Comparison of ENCODE assay signal across 9 cellular contexts in genomic region chr2:233990261-233990798, GRCh38.
DNase-seq lines count a peak whose midpoint lies in the region; ATAC-seq and TF ChIP-seq lines count a peak whose summit lies in the region.
"Had no signal": no experiment of that assay in that cellular context is flagged by ENCODE, and none has a peak within 500 bp of the region (broad histone marks: within the 10 kb centered on the region; RNA-seq: fewer than 3 reads in every experiment).

No MANE protein-coding gene starts in this region.

- H3K4me3 ChIP-seq in mammary epithelial cell (replicated peaks in 1 of 3; ENCODE audit: insufficient read depth in 1 of 3, low read depth in 2 of 3, low read length in 3 of 3) (no peak overlapping the region), breast epithelium (no peak overlapping the region), transverse colon (no peak overlapping the region), MG63 (no peak overlapping the region)

- no peak overlapping the region for H3K9ac ChIP-seq in mammary epithelial cell (ENCODE audit: insufficient read depth, low read length)

- CTCF ChIA-PET in mammary epithelial cell (lab: Charles Lee; ENCODE audit: low non-redundant PET), result no interaction called here

- H3K79me2 ChIP-seq in mammary epithelial cell (ENCODE audit: insufficient read depth, low read length), result no peaks in the 10 kb centered on the region

- H3K27ac ChIP-seq in mammary epithelial cell (ENCODE audit: insufficient read depth, low read depth, low read length) (no peak overlapping the region), breast epithelium (peak overlapping the region in 1 of 2 donors; percentile 12), transverse colon (no peak overlapping the region)

- TF ChIP-seq POLR2A in breast epithelium (IDR thresholded peaks at IDR 0.05), result no peak
- no peak for TF ChIP-seq POLR2A in transverse colon (IDR thresholded peaks at IDR 0.05)

- in situ Hi-C loops in mammary epithelial cell (cut with MboI; ENCODE audit: low sequenced_read_pairs in 2 of 2), result loop anchor here in 1 of 2 donors (25.0 kb wide), 1 partner anchor 1122 kb away; no protein-coding TSS in a partner anchor
- in situ Hi-C loops in transverse colon (cut with MboI; ENCODE audit: low pct_ligation_motif_present in 1 of 4, low pct_unique_long_range_greater_than_20kb in 1 of 4, low sequenced_read_pairs in 3 of 4), result loop anchor here in 3 of 4 donors (25.0 kb wide), 4 partner anchors 297 to 547 kb away; partner anchors contain the start of gene ARL4C (in 1 of the 3)

- no peaks in the 10 kb centered on the region for H4K20me1 ChIP-seq in mammary epithelial cell (ENCODE audit: insufficient read depth, low read length)

- DNase-seq in mammary epithelial cell, result peak; percentile 73
- no peak for DNase-seq in breast epithelium (ENCODE audit: low spot score in 2 of 2)
- peak; percentile 68 for DNase-seq in T-helper 22 cell (ENCODE audit: low read depth)
- DNase-seq in transverse colon, result peak; percentile 59
- no peak for DNase-seq in MG63
- DNase-seq in NCI-H2029 (lab: John Stamatoyannopoulos, UW), result no peak
- DNase-seq: NCI-H446 had no signal

- TF ChIP-seq EP300 in transverse colon (IDR thresholded peaks at IDR 0.05; ENCODE audit: low read depth), result no peak

- H3K27me3 ChIP-seq in mammary epithelial cell (ENCODE audit: insufficient read depth, low read length) (no peaks in the 10 kb centered on the region), breast epithelium (no peaks in the 10 kb centered on the region), transverse colon (peaks cover 5% of the 10 kb centered on the region), MG63 (no peaks in the 10 kb centered on the region; the same call in 1 of the 2 replicates)

- BruUV-seq in mammary epithelial cell (replicated peaks; lab: Mats Ljungman, UMichigan), result no TSS peak

- H2AFZ ChIP-seq in mammary epithelial cell (ENCODE audit: low read depth, low read length), result no peak overlapping the region

- intact Hi-C loops in mammary epithelial cell (cut with micrococcal nuclease) (no loop called here), breast epithelium (cut with DNase I; ENCODE audit: low total_unique reads) (no loop called here), transverse colon (cut with DNase I; ENCODE audit: low total_unique reads) (no loop called here)

- ATAC-seq in esophagus mucosa, result peak; percentile 46
- no peak for ATAC-seq in HG03457 (IDR thresholded peaks at IDR 0.05; ENCODE audit: unreplicated experiment)

- TF ChIP-seq CTCF in mammary epithelial cell (conservative IDR thresholded peaks at IDR 0.05 in 1 of 2, IDR thresholded peaks at IDR 0.05 in 1 of 2; ENCODE audit: extremely low read depth in 1 of 2, insufficient read depth in 1 of 2, low read depth in 1 of 2, low read length in 2 of 2), result no peak
- TF ChIP-seq CTCF in breast epithelium (IDR thresholded peaks at IDR 0.05), result no peak
- no peak for TF ChIP-seq CTCF in transverse colon (IDR thresholded peaks at IDR 0.05)

- H3K9me3 ChIP-seq in mammary epithelial cell (replicated peaks; ENCODE audit: insufficient read depth, low read length), result no peaks in the 10 kb centered on the region
- no peaks in the 10 kb centered on the region for H3K9me3 ChIP-seq in breast epithelium
- H3K9me3 ChIP-seq in transverse colon, result no peaks in the 10 kb centered on the region
- H3K9me3 ChIP-seq in MG63, result no peaks in the 10 kb centered on the region

- peaks cover 11% of the 10 kb centered on the region for H3K4me1 ChIP-seq in mammary epithelial cell (ENCODE audit: insufficient read depth, low read length)
- H3K4me1 ChIP-seq in breast epithelium, result no peaks in the 10 kb centered on the region
- no peaks in the 10 kb centered on the region for H3K4me1 ChIP-seq in transverse colon

- 22% methylated on average over 6 of the region's 6 CpGs for WGBS in mammary epithelial cell (ENCODE audit: low coverage, missing lambda C conversion rate)
- WGBS in transverse colon (ENCODE audit: low coverage in 1 of 2), 2 donors, result 61% methylated on average over 6 of the region's 6 CpGs; no CpG with 5 or more reads in 1 of the 2 donors

- H3K4me2 ChIP-seq in mammary epithelial cell (ENCODE audit: insufficient read depth, low read depth, low read length), result no peak overlapping the region

- dilution Hi-C loops in mammary epithelial cell (cut with HindIII; ENCODE audit: low sequenced_read_pairs), result no loop called here

- H3K36me3 ChIP-seq in mammary epithelial cell (ENCODE audit: insufficient read depth, low read length) (no peaks in the 10 kb centered on the region), breast epithelium (no peaks in the 10 kb centered on the region), transverse colon (no peaks in the 10 kb centered on the region), MG63 (no peaks in the 10 kb centered on the region)

Comparison
In these comparisons a context has a peak if more than half of its experiments do, and no peak if none do; other contexts are left out.
1. DNase-seq: peak in mammary epithelial cell (single experiment), T-helper 22 cell (single experiment) and transverse colon (single experiment); none in breast epithelium (0 of 2), MG63 (single experiment) and NCI-H2029 (single experiment).